ENCODE assay signal across 1 cellular context in genomic region chr3:52793702-52794611, GRCh38.
TF ChIP-seq lines count a peak whose summit lies in the region.

No MANE protein-coding gene starts in this region.

TF ChIP-seq in HepG2, 621 proteins besides CTCF, POLR2A, EP300 and RAD21 (continued from another document and continues in another):
- TF ChIP-seq ZNF513 (CRISPR knock-in tag; conservative IDR thresholded peaks at IDR 0.05) (no peak), RARG (CRISPR knock-in tag; IDR thresholded peaks at IDR 0.05; ENCODE audit: low read depth) (no peak), ZNF772 (CRISPR knock-in tag; IDR thresholded peaks at IDR 0.05) (no peak), ZBTB37 (CRISPR knock-in tag; IDR thresholded peaks at IDR 0.05) (no peak), IRF2 (CRISPR knock-in tag; IDR thresholded peaks at IDR 0.05) (peak; percentile 46; the same call in 1 of the 2 replicates), ZFP82 (CRISPR knock-in tag; IDR thresholded peaks at IDR 0.05; ENCODE audit: borderline replicate concordance) (0 out of 2 replicates have a peak, but pooled peaks have one; percentile 39), ZNF570 (CRISPR knock-in tag; IDR thresholded peaks at IDR 0.05; ENCODE audit: borderline replicate concordance) (no peak), MTF1 (CRISPR knock-in tag; IDR thresholded peaks at IDR 0.05) (no peak), FOXA3 (CRISPR knock-in tag; IDR thresholded peaks at IDR 0.05) (peak; percentile 42; the same call in 1 of the 2 replicates), ZNF224 (CRISPR knock-in tag; IDR thresholded peaks at IDR 0.05) (peak; percentile 85; the same call in 1 of the 2 replicates), RCOR2 (CRISPR knock-in tag; IDR thresholded peaks at IDR 0.05) (no peak; the same call in 1 of the 2 replicates), ZBTB40 (IDR thresholded peaks at IDR 0.05) (no peak), ZBTB40 (CRISPR knock-in tag; IDR thresholded peaks at IDR 0.05) (no peak; the same call in none of the 2 replicates), MED1 (CRISPR knock-in tag; IDR thresholded peaks at IDR 0.05) (no peak; the same call in 1 of the 2 replicates), PATZ1 (CRISPR knock-in tag; IDR thresholded peaks at IDR 0.05) (no peak), GZF1 (CRISPR knock-in tag; IDR thresholded peaks at IDR 0.05) (no peak), ZNF839 (CRISPR knock-in tag; IDR thresholded peaks at IDR 0.05; ENCODE audit: borderline replicate concordance) (no peak), ZNF687 (CRISPR knock-in tag; IDR thresholded peaks at IDR 0.05) (no peak; the same call in 1 of the 2 replicates), FOSL1 (CRISPR knock-in tag; IDR thresholded peaks at IDR 0.05; ENCODE audit: borderline replicate concordance) (no peak), ZNF704 (CRISPR knock-in tag; IDR thresholded peaks at IDR 0.05; ENCODE audit: borderline replicate concordance) (no peak), PCBP1 (IDR thresholded peaks at IDR 0.05; ENCODE audit: borderline replicate concordance, low read depth, low read length) (no peak), ZNF275 (CRISPR knock-in tag; IDR thresholded peaks at IDR 0.05; ENCODE audit: borderline replicate concordance) (no peak), ZNF431 (CRISPR knock-in tag; IDR thresholded peaks at IDR 0.05; ENCODE audit: borderline replicate concordance, low read depth) (no peak), BRF2 (CRISPR knock-in tag; IDR thresholded peaks at IDR 0.05) (no peak), TBL1XR1 (IDR thresholded peaks at IDR 0.05; ENCODE audit: borderline replicate concordance, low read length, partially characterized antibody) (peak; percentile 8), ZNF180 (CRISPR knock-in tag; IDR thresholded peaks at IDR 0.05; ENCODE audit: borderline replicate concordance, low read depth) (no peak), ZNF552 (CRISPR knock-in tag; IDR thresholded peaks at IDR 0.05; ENCODE audit: borderline replicate concordance) (0 out of 2 replicates have a peak, but pooled peaks have one; percentile 19), ETS1 (CRISPR knock-in tag; IDR thresholded peaks at IDR 0.05) (no peak), NRL (CRISPR knock-in tag; IDR thresholded peaks at IDR 0.05; ENCODE audit: borderline replicate concordance) (no peak), ZNF543 (CRISPR knock-in tag; IDR thresholded peaks at IDR 0.05) (no peak)
